21 cellular contexts compared by ENCODE assay signal in genomic region chr4:24249972-24250371, GRCh38.
"Had no signal": no experiment of that assay in that cellular context is flagged by ENCODE, and none has a peak within 500 bp of the region (broad histone marks: within the 10 kb centered on the region; RNA-seq: fewer than 3 reads in every experiment).

No MANE protein-coding gene starts in this region.

- H3K27me3 ChIP-seq: breast epithelium, Peyer's patch had no signal

- H3K27ac ChIP-seq: breast epithelium, Peyer's patch, RWPE1 had no signal

- H3K4me3 ChIP-seq: breast epithelium, Peyer's patch had no signal

- ATAC-seq: activated CD8-positive, alpha-beta T cell treated with anti-CD3 and anti-CD28 coated beads, Interleukin-2, amount 10 ng/mL, durations not matched to agents 7 days and 5 days had no signal

- H3K9me3 ChIP-seq: breast epithelium, Peyer's patch had no signal

- DNase-seq: activated CD4-positive, alpha-beta T cell treated with anti-CD3 and anti-CD28 coated beads for 48 hours; activated CD4-positive, alpha-beta T cell treated with anti-CD3 and anti-CD28 coated beads, Interleukin-2, amount 50 U/mL, for 4 hours; activated CD4-positive, CD25-positive, alpha-beta regulatory T cell treated with anti-CD3 and anti-CD28 coated beads, Interleukin-2, amount 50 U/mL, for 72 hours; activated CD8-positive, alpha-beta memory T cell treated with anti-CD3 and anti-CD28 coated beads, Interleukin-2, amount 50 U/mL, for 48 hours; activated CD8-positive, alpha-beta T cell treated with anti-CD3 and anti-CD28 coated beads, Interleukin-2, amount 10 ng/mL, durations not matched to agents 7 days and 5 days; activated effector memory CD4-positive, alpha-beta T cell treated with Interleukin-2 at 50 U/mL for 16 hours; activated naive CD4-positive, alpha-beta T cell; activated T-cell treated with anti-CD3 and anti-CD28 coated beads, Interleukin-2, amount 50 U/mL, for 1 hour; IMR-90; Kasumi-1; KBM-7; NCI-H1694; NCI-H2029; NCI-H2107; NCI-H2171 treated with DMSO at 0.1 percent for 48 hours; NCI-H226; NCI-H526; Peyer's patch; SHP77 treated with DMSO at 0.1 percent for 48 hours had no signal

- H3K4me1 ChIP-seq: breast epithelium had no signal

- H3K36me3 ChIP-seq: breast epithelium, Peyer's patch had no signal
